In genomic region chr16:56262148-56262878, GRCh38 we compare ENCODE assay signal across 1 cellular context.
TF ChIP-seq lines count a peak whose summit lies in the region.

No MANE protein-coding gene starts in this region.

TF ChIP-seq in K562, 482 proteins besides CTCF, POLR2A, EP300 and RAD21 (continued from another document and continues in another):
- TF ChIP-seq TRIM25 (IDR thresholded peaks at IDR 0.05; ENCODE audit: borderline replicate concordance): no peak
- peak in 1 of 2 experiments; percentile 88; a peak in 2 of 4 replicates for TF ChIP-seq MLLT1 (IDR thresholded peaks at IDR 0.05)
- peak; percentile 57; the same call in 1 of the 2 replicates for TF ChIP-seq POLR2AphosphoS5 (IDR thresholded peaks at IDR 0.05; ENCODE audit: control insufficient read depth, insufficient read depth, low read depth, low read length)
- TF ChIP-seq TBL1XR1 (IDR thresholded peaks at IDR 0.05; ENCODE audit: low read length in 2 of 2): no peak
- TF ChIP-seq SIN3B (IDR thresholded peaks at IDR 0.05; ENCODE audit: low read depth): no peak
- TF ChIP-seq ARID1B (IDR thresholded peaks at IDR 0.05): peak; percentile 65
- TF ChIP-seq STAT5B (CRISPR knock-in tag; IDR thresholded peaks at IDR 0.05): no peak
- TF ChIP-seq DMBX1 (CRISPR knock-in tag; IDR thresholded peaks at IDR 0.05; ENCODE audit: borderline replicate concordance): no peak
- TF ChIP-seq CEBPG (CRISPR knock-in tag; IDR thresholded peaks at IDR 0.05): no peak
- TF ChIP-seq CEBPG (tag; conservative IDR thresholded peaks at IDR 0.05 in 1 of 2, IDR thresholded peaks at IDR 0.05 in 1 of 2): no peak
- peak; percentile 41; the same call in 1 of the 2 replicates for TF ChIP-seq SMARCE1 (IDR thresholded peaks at IDR 0.05)
- TF ChIP-seq ZBTB17 (CRISPR knock-in tag; IDR thresholded peaks at IDR 0.05): peak; percentile 80
- no peak for TF ChIP-seq ZNF232 (CRISPR knock-in tag; IDR thresholded peaks at IDR 0.05)
- TF ChIP-seq ZNF3 (CRISPR knock-in tag; IDR thresholded peaks at IDR 0.05): no peak
- no peak for TF ChIP-seq KDM2B (CRISPR knock-in tag; IDR thresholded peaks at IDR 0.05)
- TF ChIP-seq ARID3A (IDR thresholded peaks at IDR 0.05; ENCODE audit: borderline replicate concordance, low read depth, low read length): no peak
- TF ChIP-seq ATF1 (CRISPR knock-in tag; IDR thresholded peaks at IDR 0.05): no peak
- no peak for TF ChIP-seq ATF1 (tag; IDR thresholded peaks at IDR 0.05)
- peak; percentile 85 for TF ChIP-seq ZEB2 (IDR thresholded peaks at IDR 0.05)
- no peak for TF ChIP-seq ETV6 (IDR thresholded peaks at IDR 0.05; ENCODE audit: borderline replicate concordance in 1 of 2, low read depth in 2 of 2, low read length in 1 of 2)
- TF ChIP-seq ETV6 (CRISPR knock-in tag; IDR thresholded peaks at IDR 0.05; ENCODE audit: borderline replicate concordance): no peak
- peak; percentile 12 for TF ChIP-seq TBP (optimal IDR thresholded peaks at IDR 0.05; ENCODE audit: low read depth, low read length)
- TF ChIP-seq FOSL1 (tag; conservative IDR thresholded peaks at IDR 0.05): peak; percentile 64
- TF ChIP-seq TEAD2 (tag; IDR thresholded peaks at IDR 0.05): no peak
- TF ChIP-seq HDAC2 (IDR thresholded peaks at IDR 0.05): no peak
- TF ChIP-seq ZBED1 (IDR thresholded peaks at IDR 0.05): no peak
- TF ChIP-seq TAL1 (IDR thresholded peaks at IDR 0.05): peak; percentile 43; the same call in 1 of the 2 replicates
- no peak; a peak in 1 of 3 replicates for TF ChIP-seq CBX3 (IDR thresholded peaks at IDR 0.05; ENCODE audit: borderline replicate concordance in 1 of 2, low read length in 2 of 2)
- no peak for TF ChIP-seq COPS2 (conservative IDR thresholded peaks at IDR 0.05)
- no peak for TF ChIP-seq ZBTB11 (CRISPR knock-in tag; IDR thresholded peaks at IDR 0.05)
- TF ChIP-seq PCBP2 (IDR thresholded peaks at IDR 0.05; ENCODE audit: low read depth, low read length, poor library complexity, severe bottlenecking): no peak
- TF ChIP-seq KAT7 (CRISPR knock-in tag; IDR thresholded peaks at IDR 0.05; ENCODE audit: borderline replicate concordance): no peak
- peak; percentile 38; the same call in 1 of the 2 replicates for TF ChIP-seq SOX6 (IDR thresholded peaks at IDR 0.05)
- TF ChIP-seq ZNF134 (CRISPR knock-in tag; conservative IDR thresholded peaks at IDR 0.05): no peak
- peak; percentile 73 for TF ChIP-seq CTBP1 (IDR thresholded peaks at IDR 0.05; ENCODE audit: borderline replicate concordance)
- TF ChIP-seq THAP7 (CRISPR knock-in tag; IDR thresholded peaks at IDR 0.05): no peak
- peak; percentile 61 for TF ChIP-seq MEIS2 (IDR thresholded peaks at IDR 0.05; ENCODE audit: partially characterized antibody)
- TF ChIP-seq GTF2F1 (IDR thresholded peaks at IDR 0.05; ENCODE audit: low read depth, low read length): 0 out of 2 replicates have a peak, but pooled peaks have one; percentile 20
- no peak for TF ChIP-seq CTCFL (IDR thresholded peaks at IDR 0.05; ENCODE audit: borderline replicate concordance, insufficient read depth, low read depth, low read length, poor library complexity, severe bottlenecking)
- TF ChIP-seq USF2 (CRISPR knock-in tag; IDR thresholded peaks at IDR 0.05): no peak
- TF ChIP-seq POLR3G (IDR thresholded peaks at IDR 0.05; ENCODE audit: extremely low read depth, insufficient read length, insufficient replicate concordance): no peak
- TF ChIP-seq ZNF785 (CRISPR knock-in tag; IDR thresholded peaks at IDR 0.05): no peak
- no peak for TF ChIP-seq HNRNPK (IDR thresholded peaks at IDR 0.05; ENCODE audit: low read depth, low read length, poor library complexity, severe bottlenecking)
- TF ChIP-seq TEAD4 (IDR thresholded peaks at IDR 0.05; ENCODE audit: low read length): peak; percentile 33; the same call in 1 of the 2 replicates
- no peak for TF ChIP-seq TEAD4 (CRISPR knock-in tag; IDR thresholded peaks at IDR 0.05; ENCODE audit: borderline replicate concordance)
- no peak for TF ChIP-seq ARID3B (CRISPR knock-in tag; IDR thresholded peaks at IDR 0.05; ENCODE audit: borderline replicate concordance)
- TF ChIP-seq SRSF1 (IDR thresholded peaks at IDR 0.05; ENCODE audit: low read depth, low read length): no peak
- no peak for TF ChIP-seq MEF2D (tag; conservative IDR thresholded peaks at IDR 0.05; ENCODE audit: low read depth)
- TF ChIP-seq MTF1 (CRISPR knock-in tag; IDR thresholded peaks at IDR 0.05; ENCODE audit: borderline replicate concordance): no peak
- no peak for TF ChIP-seq ZNF511 (CRISPR knock-in tag; IDR thresholded peaks at IDR 0.05)
- TF ChIP-seq SAP30 (IDR thresholded peaks at IDR 0.05; ENCODE audit: borderline replicate concordance, insufficient read depth, low read depth, low read length, poor library complexity, severe bottlenecking): no peak
- TF ChIP-seq CREM (IDR thresholded peaks at IDR 0.05; ENCODE audit: low read depth): 0 out of 2 replicates have a peak, but pooled peaks have one; percentile 22
- peak; percentile 51; the same call in 1 of the 2 replicates for TF ChIP-seq SMARCA4 (IDR thresholded peaks at IDR 0.05)
- peak; percentile 26; the same call in 1 of the 2 replicates for TF ChIP-seq ZBTB7A (IDR thresholded peaks at IDR 0.05; ENCODE audit: borderline replicate concordance, control insufficient read depth, low read depth, low read length)
- no peak for TF ChIP-seq ZNF316 (IDR thresholded peaks at IDR 0.05)
- TF ChIP-seq SRSF9 (IDR thresholded peaks at IDR 0.05; ENCODE audit: borderline replicate concordance, low read depth, low read length): no peak
- TF ChIP-seq JUN (IDR thresholded peaks at IDR 0.05; ENCODE audit: borderline replicate concordance, low read depth, low read length): peak; percentile 60; the same call in 1 of the 2 replicates
- TF ChIP-seq JUN (CRISPR knock-in tag; IDR thresholded peaks at IDR 0.05; ENCODE audit: borderline replicate concordance): no peak
- TF ChIP-seq RCOR1 (IDR thresholded peaks at IDR 0.05; ENCODE audit: borderline replicate concordance in 1 of 2, low read depth in 2 of 2, low read length in 2 of 2): peak in 1 of 2 experiments; percentile 44; a peak in 1 of 4 replicates
- TF ChIP-seq ZNF436 (CRISPR knock-in tag; IDR thresholded peaks at IDR 0.05): no peak
- TF ChIP-seq PML (IDR thresholded peaks at IDR 0.05; ENCODE audit: low read length): 0 out of 2 replicates have a peak, but pooled peaks have one; percentile 14
- TF ChIP-seq KLF16 (IDR thresholded peaks at IDR 0.05): peak; percentile 26; the same call in 1 of the 2 replicates
